ENCODE assay signal across 14 cellular contexts in genomic region chrX:115499112-115499805, GRCh38.
DNase-seq lines count a peak whose midpoint lies in the region; ATAC-seq and TF ChIP-seq lines count a peak whose summit lies in the region.
"Had no signal": no experiment of that assay in that cellular context is flagged by ENCODE, and none has a peak within 500 bp of the region (broad histone marks: within the 10 kb centered on the region; RNA-seq: fewer than 3 reads in every experiment).

No MANE protein-coding gene starts in this region.

- no peaks in the 10 kb centered on the region for H3K36me3 ChIP-seq in ascending aorta
- no peaks in the 10 kb centered on the region for H3K36me3 ChIP-seq in gastrocnemius medialis
- no peaks in the 10 kb centered on the region for H3K36me3 ChIP-seq in esophagus squamous epithelium

- intact Hi-C loops in ascending aorta (cut with DNase I) (no loop called here), gastrocnemius medialis (cut with DNase I; ENCODE audit: low total_unique reads) (no loop called here), esophagus squamous epithelium (cut with DNase I) (no loop called here)

- no peak for ATAC-seq in gastrocnemius medialis
- ATAC-seq: activated CD8-positive, alpha-beta memory T cell treated with anti-CD3 and anti-CD28 coated beads, Interleukin-2, amount 10 ng/mL, durations not matched to agents 7 days and 5 days had no signal

- DNase-seq in EL (peak; percentile 6), MV-4-11 (lab: John Stamatoyannopoulos, UW) (peak; percentile 88), ascending aorta (ENCODE audit: low spot score in 2 of 2) (no peak), medulla oblongata (ENCODE audit: extremely low spot score) (peak; percentile 50), SW480 (ENCODE audit: low spot score) (no peak), gastrocnemius medialis (no peak), esophagus squamous epithelium (lab: John Stamatoyannopoulos, UW) (no peak), caudate nucleus (lab: John Stamatoyannopoulos, UW) (no peak)
- DNase-seq: activated CD8-positive, alpha-beta memory T cell treated with anti-CD3 and anti-CD28 coated beads, Interleukin-2, amount 10 ng/mL, durations not matched to agents 7 days and 5 days; hippocampal formation; NCI-H510A treated with DMSO at 0.1 percent for 48 hours; T-helper 9 cell had no signal

- in situ Hi-C loops in gastrocnemius medialis (cut with MboI; ENCODE audit: low sequenced_read_pairs in 4 of 4) = no loop called here

- H3K9me3 ChIP-seq in ascending aorta (no peaks in the 10 kb centered on the region), gastrocnemius medialis (no peaks in the 10 kb centered on the region), esophagus squamous epithelium (no peaks in the 10 kb centered on the region)

- H3K27ac ChIP-seq in ascending aorta = peak overlapping the region; percentile 24 to 49
- H3K27ac ChIP-seq in gastrocnemius medialis = no peak overlapping the region
- no peak overlapping the region for H3K27ac ChIP-seq in esophagus squamous epithelium
- no peak overlapping the region for H3K27ac ChIP-seq in caudate nucleus (ENCODE audit: low read depth, low read length)
- H3K27ac ChIP-seq: KMS-11, skin epidermis had no signal

- 67 to 83% methylated on average over 2 to 3 of the region's 3 CpGs for WGBS in esophagus squamous epithelium, 2 donors

- no peaks in the 10 kb centered on the region for H3K27me3 ChIP-seq in ascending aorta
- H3K27me3 ChIP-seq in gastrocnemius medialis = no peaks in the 10 kb centered on the region
- peaks cover 0 to 4% (median 0%) of the 10 kb centered on the region in 4 donors for H3K27me3 ChIP-seq in esophagus squamous epithelium

- H3K4me3 ChIP-seq in ascending aorta = peak overlapping the region in 1 of 2 donors; percentile 14
- no peak overlapping the region for H3K4me3 ChIP-seq in gastrocnemius medialis
- no peak overlapping the region for H3K4me3 ChIP-seq in esophagus squamous epithelium
- H3K4me3 ChIP-seq: skin epidermis had no signal

- TF ChIP-seq CTCF in ascending aorta (IDR thresholded peaks at IDR 0.05) (no peak), gastrocnemius medialis (IDR thresholded peaks at IDR 0.05 in 4 of 5, conservative IDR thresholded peaks at IDR 0.05 in 1 of 5) (no peak), esophagus squamous epithelium (IDR thresholded peaks at IDR 0.05) (no peak)

- no peak for TF ChIP-seq POLR2A in gastrocnemius medialis (IDR thresholded peaks at IDR 0.05)
- TF ChIP-seq POLR2A in esophagus squamous epithelium (IDR thresholded peaks at IDR 0.05) = no peak

- H3K4me1 ChIP-seq in ascending aorta (peaks cover 0 to 6% of the 10 kb centered on the region in 2 donors), gastrocnemius medialis (peaks cover 0 to 2% of the 10 kb centered on the region in 2 donors), esophagus squamous epithelium (no peaks in the 10 kb centered on the region)

Comparison
In these comparisons a context has a peak if more than half of its experiments do, and no peak if none do; other contexts are left out.
1. DNase-seq: peak in EL (single experiment), MV-4-11 (single experiment) and medulla oblongata (single experiment); none in ascending aorta (0 of 2), SW480 (single experiment), gastrocnemius medialis (0 of 2), esophagus squamous epithelium (single experiment) and caudate nucleus (0 of 61).
2. H3K27ac ChIP-seq: peak in ascending aorta (2 of 2); none in gastrocnemius medialis (0 of 4), esophagus squamous epithelium (0 of 4) and caudate nucleus (single experiment).